Comparison of ENCODE assay signal across 8 cellular contexts in the genomic region with DNA sequence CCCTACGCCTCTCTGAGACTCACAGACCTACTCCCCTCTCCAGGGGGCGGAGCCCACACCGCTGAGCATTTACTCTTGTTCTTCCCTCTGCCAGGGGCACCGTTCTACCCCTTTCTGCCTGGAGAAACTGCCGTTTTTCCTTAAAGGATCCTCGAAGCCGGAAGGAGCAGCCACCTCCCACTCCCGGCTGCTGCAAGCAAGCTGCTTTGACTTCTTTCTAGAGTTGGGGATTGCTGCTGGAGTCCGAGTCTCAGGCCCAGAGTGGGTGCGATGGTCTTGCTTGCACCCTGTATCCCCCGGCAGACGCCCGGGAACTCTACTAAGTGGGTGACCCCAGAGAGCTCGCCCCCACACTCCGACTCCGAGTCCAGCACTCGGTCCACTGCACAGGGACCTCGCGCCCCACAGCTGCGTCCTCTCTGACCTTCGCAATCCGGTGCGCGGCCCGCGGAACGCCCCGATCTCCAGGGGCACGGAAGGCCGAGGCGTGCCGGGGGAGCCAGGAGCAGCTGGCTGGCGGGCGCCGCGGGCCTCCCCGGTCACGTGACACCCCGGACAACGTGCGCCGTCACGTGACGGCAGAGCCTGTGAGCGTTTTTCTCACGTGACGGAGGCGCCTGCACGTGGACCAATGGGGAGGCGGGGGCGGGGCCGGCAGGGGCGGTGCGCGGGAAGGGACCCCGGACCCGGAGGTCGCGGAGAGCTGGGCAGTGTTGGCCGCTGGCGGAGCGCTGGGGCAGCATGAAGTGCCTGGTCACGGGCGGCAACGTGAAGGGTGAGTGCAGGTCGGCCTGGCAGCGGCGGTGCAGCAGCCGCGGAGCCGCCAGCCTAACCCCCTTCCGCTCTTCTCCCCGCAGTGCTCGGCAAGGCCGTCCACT. TPM values are rescaled to one million over a fixed set of nuclear protein-coding genes. Genes with fewer than 3 reads are reported as not detected.
DNase-seq lines count a peak whose midpoint lies in the region; ATAC-seq and TF ChIP-seq lines count a peak whose summit lies in the region.

Gene RAD9A (plus strand): TSS at position 683 of the 878 bp plus-strand sequence. CDS start 59 bp downstream, at position 742.

- peak; percentile 70 for ATAC-seq in stimulated activated naive CD8-positive, alpha-beta T cell treated with anti-CD3 and anti-CD28 coated beads, Interleukin-15, Interleukin-2, amounts not matched to agents 100 U/mL and 50 U/mL, for 24 hours

- 0 to 1% methylated on average over 67 to 75 of the region's 75 CpGs for WGBS in GM23248 (ENCODE audit: low coverage in 1 of 2, low lambda C conversion rate in 2 of 2, missing lambda C conversion rate in 2 of 2), 2 experiments

- no peaks in the 10 kb centered on the region for H3K9me3 ChIP-seq in GM23248 (ENCODE audit: low read depth)
- no peaks in the 10 kb centered on the region for H3K9me3 ChIP-seq in Loucy (ENCODE audit: insufficient read depth, low read depth, low read length)

- H3K4me2 ChIP-seq in GM23248 (ENCODE audit: unreplicated experiment) (peak within 1 kb of the TSS; percentile 99), Loucy (ENCODE audit: low read depth, low read length, poor library complexity, severe bottlenecking) (peak within 1 kb of the TSS; percentile 98)

- H3K9me2 ChIP-seq in GM23248 (ENCODE audit: insufficient read depth), result no peaks in the 10 kb centered on the region
- H3K9me2 ChIP-seq in Loucy (replicated peaks; ENCODE audit: low read depth, low read length), result no peaks in the 10 kb centered on the region

- peak within 1 kb of the TSS; percentile 79 for H3K27ac ChIP-seq in GM23248

- H3F3A ChIP-seq in GM23248 (ENCODE audit: insufficient read depth) (no peaks in the 10 kb centered on the region), Loucy (ENCODE audit: low read depth) (peaks cover 3% of the 10 kb centered on the region; the same call in 1 of the 2 replicates)

- H3K9ac ChIP-seq in GM23248 (peak within 1 kb of the TSS; percentile 94), Loucy (ENCODE audit: low read depth, low read length, poor library complexity, severe bottlenecking) (peak within 1 kb of the TSS; percentile 91)

- H3K27ac Mint-ChIP-seq in nephron progenitor cell, result peak within 1 kb of the TSS; percentile 96

- in situ Hi-C loops in GM23248 (cut with MboI), result no loop called here

- TF ChIP-seq CTCF in Loucy (conservative IDR thresholded peaks at IDR 0.05; ENCODE audit: low read length) (no peak), fibroblast of pulmonary artery (IDR thresholded peaks at IDR 0.05; ENCODE audit: low read length, missing control alignments) (no peak), nephron progenitor cell (IDR thresholded peaks at IDR 0.05) (no peak)

- H4K20me1 ChIP-seq in GM23248 (ENCODE audit: insufficient read depth) (no peaks in the 10 kb centered on the region), Loucy (ENCODE audit: insufficient read depth, low read length, poor library complexity, severe bottlenecking) (peaks cover 21% of the 10 kb centered on the region)

- H3K36me3 ChIP-seq in GM23248 (ENCODE audit: low read depth) (no peaks in the 10 kb centered on the region), Loucy (ENCODE audit: insufficient read depth, low read length) (no peaks in the 10 kb centered on the region; the same call in 1 of the 2 replicates)

- peaks cover 24% of the 10 kb centered on the region for H3K79me2 ChIP-seq in GM23248 (ENCODE audit: insufficient read depth)
- H3K79me2 ChIP-seq in Loucy (ENCODE audit: insufficient read depth, low read length), result peaks cover 56% of the 10 kb centered on the region; the same call in 1 of the 2 replicates

- H3K4me3 Mint-ChIP-seq in nephron progenitor cell, result peak within 1 kb of the TSS; percentile 86

- DNase-seq in DMS153 (lab: John Stamatoyannopoulos, UW), result peak; percentile 83
- DNase-seq in GM23248, result peak; percentile 99
- DNase-seq in SHP77 (lab: John Stamatoyannopoulos, UW), result peak; percentile 96 to 98
- peak; percentile 89 for DNase-seq in activated T-helper 9 cell treated with anti-CD3 and anti-CD28 coated beads, Interleukin-2, amount 50 U/mL, for 16 hours (ENCODE audit: low read depth)
- DNase-seq in fibroblast of pulmonary artery (ENCODE audit: low read depth), result peak; percentile 94
- peak; percentile 96 for DNase-seq in nephron progenitor cell
- peak; percentile 95 for DNase-seq in stimulated activated naive CD8-positive, alpha-beta T cell treated with anti-CD3 and anti-CD28 coated beads, Interleukin-15, Interleukin-2, amounts not matched to agents 100 U/mL and 50 U/mL, for 24 hours

- H3K36me3 Mint-ChIP-seq in nephron progenitor cell (ENCODE audit: low read depth), result peaks cover 9% of the 10 kb centered on the region

- peaks cover 4% of the 10 kb centered on the region; the same call in 1 of the 2 replicates for H3K4me1 ChIP-seq in GM23248 (ENCODE audit: insufficient read depth)
- peaks cover 26% of the 10 kb centered on the region for H3K4me1 ChIP-seq in Loucy (ENCODE audit: insufficient read depth, low read length, poor library complexity, severe bottlenecking)

- H3K27me3 Mint-ChIP-seq in nephron progenitor cell (ENCODE audit: low read depth, poor library complexity), result peaks cover 4% of the 10 kb centered on the region

- peak within 1 kb of the TSS; percentile 90 for H3K4me3 ChIP-seq in GM23248
- peak within 1 kb of the TSS; percentile 97 for H3K4me3 ChIP-seq in Loucy (ENCODE audit: low read length, poor library complexity, severe bottlenecking)
- peak within 1 kb of the TSS; percentile 92 for H3K4me3 ChIP-seq in fibroblast of pulmonary artery (replicated peaks; ENCODE audit: low read depth, low read length)

- H3K9me3 Mint-ChIP-seq in nephron progenitor cell, result no peaks in the 10 kb centered on the region

- no peaks in the 10 kb centered on the region for H3K27me3 ChIP-seq in GM23248 (replicated peaks; ENCODE audit: insufficient read depth)
- H3K27me3 ChIP-seq in Loucy (ENCODE audit: insufficient read depth, low read length, poor library complexity, severe bottlenecking), result no peaks in the 10 kb centered on the region

- H2AFZ ChIP-seq in GM23248 (peak within 1 kb of the TSS; percentile 93), Loucy (ENCODE audit: low read length) (peak within 1 kb of the TSS; percentile 82)

- H3K4me1 Mint-ChIP-seq in nephron progenitor cell, result peaks cover 52% of the 10 kb centered on the region

RNA-seq across cellular contexts. Expression of gene RAD9A, which starts in this region (rescaled TPM):
- total RNA-seq in GM23248 (2014; rRNA removed; shearing (Covaris generic)), result 0.51 and 4.6 TPM in 2 replicates
- polyA plus RNA-seq in GM23248 (2016; fragmentation: Nextera tagmentation; extraction: Ambion mirVana), result 3.9 and 5.7 TPM in 2 replicates

Comparison
In these comparisons a context has a peak if more than half of its experiments do, and no peak if none do; other contexts are left out.
1. Peak in every context shown above with its lines: DNase-seq, ATAC-seq, H3K4me3 ChIP-seq and H3K27ac ChIP-seq.